ENCODE assay signal across 8 cellular contexts in genomic region chr3:127455541-127456450, GRCh38.
DNase-seq lines count a peak whose midpoint lies in the region; ATAC-seq and TF ChIP-seq lines count a peak whose summit lies in the region.

No MANE protein-coding gene starts in this region.

- no peak overlapping the region for H3K27ac ChIP-seq in suprapubic skin

- no peak for TF ChIP-seq POLR2A in suprapubic skin (IDR thresholded peaks at IDR 0.05)

- TF ChIP-seq CTCF in AG09319 (IDR thresholded peaks at IDR 0.05; ENCODE audit: low read depth, low read length) (peak; percentile 58), fibroblast of pulmonary artery (IDR thresholded peaks at IDR 0.05; ENCODE audit: low read length, missing control alignments) (peak; percentile 29), suprapubic skin (IDR thresholded peaks at IDR 0.05) (peak; percentile 56 to 98)

- peak overlapping the region; percentile 41 for H3K4me3 ChIP-seq in fibroblast of pulmonary artery (replicated peaks; ENCODE audit: low read depth, low read length)
- peak overlapping the region; percentile 32 for H3K4me3 ChIP-seq in suprapubic skin

- ATAC-seq in GM18511 (IDR thresholded peaks at IDR 0.05; ENCODE audit: unreplicated experiment) (peak; percentile 77), HG03460 (IDR thresholded peaks at IDR 0.05; ENCODE audit: unreplicated experiment) (peak; percentile 73), naive B cell (ENCODE audit: low read depth in 2 of 2) (peak; percentile 51 to 68)

- TF ChIP-seq EP300 in suprapubic skin (IDR thresholded peaks at IDR 0.05): no peak

- H3K36me3 ChIP-seq in suprapubic skin: no peaks in the 10 kb centered on the region

- H3K27me3 ChIP-seq in suprapubic skin: peaks cover 61% of the 10 kb centered on the region

- H3K4me1 Mint-ChIP-seq in activated T-cell treated with anti-CD3 and anti-CD28 coated beads, Interleukin-2, amount 50 U/mL, for 24 hours (ENCODE audit: low read depth): peaks cover 17% of the 10 kb centered on the region
- H3K4me1 Mint-ChIP-seq in naive B cell: peaks cover 5 to 13% (median 12%) of the 10 kb centered on the region in 3 donors

- H3K4me1 ChIP-seq in suprapubic skin: peaks cover 25% of the 10 kb centered on the region

- H3K9me3 ChIP-seq in suprapubic skin: no peaks in the 10 kb centered on the region

- H3K27me3 Mint-ChIP-seq in activated T-cell treated with anti-CD3 and anti-CD28 coated beads, Interleukin-2, amount 50 U/mL, for 24 hours: peaks cover 74% of the 10 kb centered on the region
- peaks cover 47 to 86% (median 67%) of the 10 kb centered on the region in 3 donors for H3K27me3 Mint-ChIP-seq in naive B cell

- no peak for DNase-seq in AG09319 (ENCODE audit: extremely low read depth, low read depth)
- DNase-seq in NCI-H526 treated with DMSO at 0.1 percent for 48 hours (lab: John Stamatoyannopoulos, UW): peak; percentile 85
- peak; percentile 78 for DNase-seq in activated T-cell treated with anti-CD3 and anti-CD28 coated beads, Interleukin-2, amount 50 U/mL, for 24 hours
- peak; percentile 55 for DNase-seq in fibroblast of pulmonary artery (ENCODE audit: low read depth)
- DNase-seq in naive B cell: peak; percentile 25
- DNase-seq in suprapubic skin (ENCODE audit: low spot score in 2 of 2): peak; percentile 68 to 79

- WGBS in suprapubic skin: 6% methylated on average over 23 of the region's 67 CpGs

- H3K27ac Mint-ChIP-seq in activated T-cell treated with anti-CD3 and anti-CD28 coated beads, Interleukin-2, amount 50 U/mL, for 24 hours: no peak overlapping the region
- peak overlapping the region in 1 of 6 donors; percentile 37 for H3K27ac Mint-ChIP-seq in naive B cell

- H3K4me3 Mint-ChIP-seq in activated T-cell treated with anti-CD3 and anti-CD28 coated beads, Interleukin-2, amount 50 U/mL, for 24 hours: no peak overlapping the region
- peak overlapping the region in 1 of 8 donors; percentile 3 for H3K4me3 Mint-ChIP-seq in naive B cell

- H3K36me3 Mint-ChIP-seq in activated T-cell treated with anti-CD3 and anti-CD28 coated beads, Interleukin-2, amount 50 U/mL, for 24 hours (ENCODE audit: low read depth): no peaks in the 10 kb centered on the region
- H3K36me3 Mint-ChIP-seq in naive B cell: no peaks in the 10 kb centered on the region

- no peaks in the 10 kb centered on the region for H3K9me3 Mint-ChIP-seq in activated T-cell treated with anti-CD3 and anti-CD28 coated beads, Interleukin-2, amount 50 U/mL, for 24 hours
- H3K9me3 Mint-ChIP-seq in naive B cell: peaks cover 0 to 5% (median 0%) of the 10 kb centered on the region in 7 donors
